Comparison of ENCODE assay signal across 9 cellular contexts in the genomic region with DNA sequence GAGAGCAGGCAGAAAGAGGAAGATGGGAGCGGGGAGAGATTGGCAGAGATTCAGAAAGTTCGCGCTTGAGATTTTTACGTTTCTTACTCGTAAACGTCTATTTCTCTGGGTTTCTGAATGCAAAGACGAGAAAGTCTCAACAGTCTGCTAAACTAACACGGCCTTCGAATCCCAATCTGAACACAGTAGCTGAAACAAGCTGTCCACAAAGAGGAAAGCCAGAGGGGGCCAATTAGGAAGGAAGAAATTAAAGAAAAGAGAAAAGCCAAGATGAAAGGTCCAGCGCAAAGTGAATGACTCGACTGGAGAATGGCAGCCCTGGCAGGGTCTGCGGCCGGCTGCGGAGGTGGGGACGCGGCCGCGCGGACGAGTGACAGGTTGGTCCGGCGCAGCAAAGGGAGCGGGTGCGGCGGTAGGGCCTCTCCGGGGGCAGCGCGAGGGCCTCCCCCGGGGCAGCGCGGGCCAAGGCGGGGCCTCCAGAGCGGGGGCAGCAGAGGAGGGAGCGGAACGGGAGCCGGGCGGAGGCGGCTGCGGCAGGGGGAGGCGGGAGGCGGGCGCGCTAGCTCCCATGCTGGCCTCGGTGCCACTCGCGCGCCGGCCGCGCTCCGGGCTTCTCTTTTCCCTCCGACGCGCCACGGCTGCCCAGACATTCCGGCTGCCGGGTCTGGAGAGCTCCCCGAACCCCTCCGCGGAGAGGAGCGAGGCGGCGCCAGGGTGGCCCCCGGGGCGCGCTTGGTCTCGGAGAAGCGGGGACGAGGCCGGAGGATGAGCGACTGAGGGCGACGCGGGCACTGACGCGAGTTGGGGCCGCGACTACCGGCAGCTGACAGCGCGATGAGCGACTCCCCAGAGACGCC. TPM values are rescaled to one million over a fixed set of nuclear protein-coding genes. Genes with fewer than 3 reads are reported as not detected.
DNase-seq lines count a peak whose midpoint lies in the region; TF ChIP-seq lines count a peak whose summit lies in the region.
"Had no signal": no experiment of that assay in that cellular context is flagged by ENCODE, and none has a peak within 500 bp of the region (broad histone marks: within the 10 kb centered on the region; RNA-seq: fewer than 3 reads in every experiment).

A gene (plus strand): TSS at position 557 of the 857 bp plus-strand sequence. CDS start 1,798 bp downstream, outside the sequence.

- no peaks in the 10 kb centered on the region for H3K79me1 ChIP-seq in mesenchymal stem cell (replicated peaks; ENCODE audit: low read length, poor library complexity, severe bottlenecking)

- H3K27me3 Mint-ChIP-seq in activated CD4-positive, alpha-beta T cell treated with anti-CD3 and anti-CD28 coated beads, Interleukin-2, amount 10 ng/mL, durations not matched to agents 24 days and 14 days = peaks cover 61% of the 10 kb centered on the region
- H3K27me3 Mint-ChIP-seq in chondrocyte (ENCODE audit: low read depth) = peaks cover 64% of the 10 kb centered on the region
- peaks cover 80% of the 10 kb centered on the region for H3K27me3 Mint-ChIP-seq in type B pancreatic cell

- WGBS in mesenchymal stem cell = 2% methylated on average over 30 of the region's 83 CpGs

- no peak within 1 kb of the TSS for H2BK12ac ChIP-seq in mesenchymal stem cell (ENCODE audit: low read length in 2 of 2)

- no peak within 1 kb of the TSS for H2AK5ac ChIP-seq in mesenchymal stem cell (ENCODE audit: low read length, severe bottlenecking)

- peaks cover 24% of the 10 kb centered on the region for H3K4me1 ChIP-seq in mesenchymal stem cell (ENCODE audit: control insufficient read depth, insufficient read depth, low read depth, low read length)

- H2BK5ac ChIP-seq in mesenchymal stem cell (ENCODE audit: low read depth, low read length, poor library complexity, severe bottlenecking) = no peak within 1 kb of the TSS

- H3K27ac Mint-ChIP-seq in activated CD4-positive, alpha-beta T cell treated with anti-CD3 and anti-CD28 coated beads, Interleukin-2, amount 10 ng/mL, durations not matched to agents 24 days and 14 days = peak within 1 kb of the TSS; percentile 39
- H3K27ac Mint-ChIP-seq in chondrocyte (ENCODE audit: unreplicated experiment) = no peak within 1 kb of the TSS
- no peak within 1 kb of the TSS for H3K27ac Mint-ChIP-seq in type B pancreatic cell

- H3K9me3 ChIP-seq in mesenchymal stem cell (ENCODE audit: control insufficient read depth, low read length) = no peaks in the 10 kb centered on the region

- peak within 1 kb of the TSS; percentile 22 to 66 for H3K4me3 ChIP-seq in mesenchymal stem cell (ENCODE audit: insufficient read depth in 1 of 2, low read depth in 1 of 2, low read length in 2 of 2)

- H4K8ac ChIP-seq in mesenchymal stem cell (ENCODE audit: low read length) = no peak within 1 kb of the TSS

- peak within 1 kb of the TSS; percentile 30 for H3K4me3 Mint-ChIP-seq in activated CD4-positive, alpha-beta T cell treated with anti-CD3 and anti-CD28 coated beads, Interleukin-2, amount 10 ng/mL, durations not matched to agents 24 days and 14 days
- peak within 1 kb of the TSS; percentile 56 for H3K4me3 Mint-ChIP-seq in chondrocyte (ENCODE audit: unreplicated experiment)
- H3K4me3 Mint-ChIP-seq in type B pancreatic cell = peak within 1 kb of the TSS; percentile 96

- no peak within 1 kb of the TSS for H3K14ac ChIP-seq in mesenchymal stem cell (ENCODE audit: low read length in 2 of 2)

- H3K9ac ChIP-seq in mesenchymal stem cell (ENCODE audit: low read length) = no peak within 1 kb of the TSS

- no peak within 1 kb of the TSS for H3K27ac ChIP-seq in mesenchymal stem cell (ENCODE audit: low read length, poor library complexity, severe bottlenecking)

- no peak within 1 kb of the TSS for H4K91ac ChIP-seq in mesenchymal stem cell (ENCODE audit: low read length)

- TF ChIP-seq CTCF in chondrocyte (IDR thresholded peaks at IDR 0.05) = no peak
- TF ChIP-seq CTCF in type B pancreatic cell (conservative IDR thresholded peaks at IDR 0.05) = no peak

- peaks cover 4% of the 10 kb centered on the region for H3K4me1 Mint-ChIP-seq in activated CD4-positive, alpha-beta T cell treated with anti-CD3 and anti-CD28 coated beads, Interleukin-2, amount 10 ng/mL, durations not matched to agents 24 days and 14 days
- H3K4me1 Mint-ChIP-seq in chondrocyte (ENCODE audit: low read depth) = peaks cover 13% of the 10 kb centered on the region
- peaks cover 6% of the 10 kb centered on the region for H3K4me1 Mint-ChIP-seq in type B pancreatic cell (ENCODE audit: unreplicated experiment)

- H2AFZ ChIP-seq in mesenchymal stem cell (ENCODE audit: low read depth, low read length) = no peak within 1 kb of the TSS

- peak within 1 kb of the TSS; percentile 65 for H3K4me2 ChIP-seq in mesenchymal stem cell (ENCODE audit: low read length, poor library complexity, severe bottlenecking)

- H2BK120ac ChIP-seq in mesenchymal stem cell (ENCODE audit: low read depth, low read length) = no peak within 1 kb of the TSS

- peaks cover 43 to 82% of the 10 kb centered on the region in 2 experiments for H3K27me3 ChIP-seq in mesenchymal stem cell (ENCODE audit: control insufficient read depth in 1 of 2, insufficient read depth in 1 of 2, low read length in 2 of 2)

- DNase-seq in activated CD4-positive, alpha-beta T cell treated with anti-CD3 and anti-CD28 coated beads, Interleukin-2, amount 10 ng/mL, durations not matched to agents 24 days and 14 days = no peak
- DNase-seq in activated CD4-positive, alpha-beta T cell treated with anti-CD3 and anti-CD28 coated beads, Interleukin-2, amount 50 U/mL, for 1 hour = no peak
- no peak for DNase-seq in chondrocyte (ENCODE audit: low spot score)
- no peak for DNase-seq in mesenchymal stem cell
- no peak for DNase-seq in type B pancreatic cell (ENCODE audit: extremely low spot score, unreplicated experiment)
- DNase-seq in AG08395 (ENCODE audit: low spot score) = no peak
- no peak for DNase-seq in activated gamma-delta T cell treated with Interleukin-2 at 50 U/mL for 16 hours
- no peak for DNase-seq in NCI-H1105 (lab: John Stamatoyannopoulos, UW)
- DNase-seq: NCI-H226 had no signal

- no peaks in the 10 kb centered on the region for H3K36me3 Mint-ChIP-seq in activated CD4-positive, alpha-beta T cell treated with anti-CD3 and anti-CD28 coated beads, Interleukin-2, amount 10 ng/mL, durations not matched to agents 24 days and 14 days (ENCODE audit: low read depth)
- H3K36me3 Mint-ChIP-seq in chondrocyte (ENCODE audit: low read depth) (no peaks in the 10 kb centered on the region), type B pancreatic cell (no peaks in the 10 kb centered on the region)

- H3K4ac ChIP-seq in mesenchymal stem cell (ENCODE audit: low read depth in 1 of 2, low read length in 2 of 2) = no peak within 1 kb of the TSS

- no peak within 1 kb of the TSS for H3K18ac ChIP-seq in mesenchymal stem cell (ENCODE audit: low read depth in 1 of 2, low read length in 2 of 2)

- no peaks in the 10 kb centered on the region for H3K9me3 Mint-ChIP-seq in activated CD4-positive, alpha-beta T cell treated with anti-CD3 and anti-CD28 coated beads, Interleukin-2, amount 10 ng/mL, durations not matched to agents 24 days and 14 days
- no peaks in the 10 kb centered on the region for H3K9me3 Mint-ChIP-seq in chondrocyte (ENCODE audit: low read depth)
- no peaks in the 10 kb centered on the region for H3K9me3 Mint-ChIP-seq in type B pancreatic cell

- no peak within 1 kb of the TSS for H2BK15ac ChIP-seq in mesenchymal stem cell (ENCODE audit: low read depth, poor library complexity, severe bottlenecking)

- intact Hi-C loops in activated CD4-positive, alpha-beta T cell treated with anti-CD3 and anti-CD28 coated beads, Interleukin-2, amount 10 ng/mL, durations not matched to agents 24 days and 14 days (cut with micrococcal nuclease) = no loop called here

- no peaks in the 10 kb centered on the region for H3K36me3 ChIP-seq in mesenchymal stem cell (ENCODE audit: control insufficient read depth in 1 of 2, insufficient read depth in 2 of 2, low read depth in 1 of 2, low read length in 2 of 2)

- no peak within 1 kb of the TSS for H3K23ac ChIP-seq in mesenchymal stem cell (ENCODE audit: low read length in 2 of 2)

RNA-seq across cellular contexts. Expression of the gene that starts here (rescaled TPM):
- not detected in 2 replicates for total RNA-seq in activated CD4-positive, alpha-beta T cell treated with anti-CD3 and anti-CD28 coated beads, Interleukin-2, amount 10 ng/mL, durations not matched to agents 24 days and 14 days
- total RNA-seq in chondrocyte = not detected in 3 replicates
- polyA plus RNA-seq in mesenchymal stem cell (2013, experiment 1 of 2) = not detected
- polyA plus RNA-seq in mesenchymal stem cell (2013, experiment 2 of 2) = not detected
- total RNA-seq in type B pancreatic cell (ENCODE audit: low replicate concordance) = 0.33 and 0.60 TPM in 2 replicates

Comparison
In these comparisons a context has a peak if more than half of its experiments do, and no peak if none do; other contexts are left out.
1. H3K4me3 Mint-ChIP-seq: peak in every context shown above with its lines; median percentile 96 in type B pancreatic cell; 56 in chondrocyte; 30 in activated CD4-positive, alpha-beta T cell treated with anti-CD3 and anti-CD28 coated beads, Interleukin-2, amount 10 ng/mL, durations not matched to agents 24 days and 14 days.